Comparison of ENCODE assay signal across 29 cellular contexts in genomic region chr1:213531369-213532310, GRCh38.
"Had no signal": no experiment of that assay in that cellular context is flagged by ENCODE, and none has a peak within 500 bp of the region (broad histone marks: within the 10 kb centered on the region; RNA-seq: fewer than 3 reads in every experiment).

No MANE protein-coding gene starts in this region.

- H3K9me3 Mint-ChIP-seq: endodermal cell; natural killer cell treated with Interleukin-12 subunit alpha and Interleukin-12 subunit beta and Interleukin-15 and Interleukin-18, amount 100 ng/mL, for 72 hours; neural crest cell; stimulated activated naive CD8-positive, alpha-beta T cell treated with anti-CD3 and anti-CD28 coated beads, Interleukin-15, amount 100 ng/mL, for 72 hours had no signal

- H3K27ac ChIP-seq: epithelial cell of prostate, gastrocnemius medialis, neutrophil, parathyroid adenoma, prostate gland, right atrium auricular region, suprapubic skin, transverse colon, vagina had no signal

- H3K36me3 ChIP-seq: gastrocnemius medialis, neutrophil, prostate gland, right atrium auricular region, suprapubic skin, transverse colon, vagina had no signal

- H3K4me3 Mint-ChIP-seq: dendritic cell treated with granulocyte-macrophage colony-stimulating factor and Interleukin-4, amounts not matched to agents 40 ng/mL and 50 ng/mL, for 4 days; endodermal cell; mesothelial cell of epicardium; naive B cell; natural killer cell treated with Interleukin-12 subunit alpha and Interleukin-12 subunit beta and Interleukin-15 and Interleukin-18, amount 100 ng/mL, for 72 hours; neural crest cell; stimulated activated naive CD8-positive, alpha-beta T cell treated with anti-CD3 and anti-CD28 coated beads, Interleukin-15, amount 100 ng/mL, for 72 hours had no signal

- ATAC-seq: esophagus mucosa; gastrocnemius medialis; mucosa of descending colon; natural killer cell treated with Interleukin-12 subunit alpha and Interleukin-12 subunit beta and Interleukin-15 and Interleukin-18, amount 100 ng/mL, for 72 hours; sciatic nerve; stimulated activated naive CD8-positive, alpha-beta T cell treated with anti-CD3 and anti-CD28 coated beads, Interleukin-15, amount 100 ng/mL, for 72 hours had no signal

- H3K36me3 Mint-ChIP-seq: mesothelial cell of epicardium; naive B cell; natural killer cell treated with Interleukin-12 subunit alpha and Interleukin-12 subunit beta and Interleukin-15 and Interleukin-18, amount 100 ng/mL, for 72 hours had no signal

- DNase-seq: effector CD8-positive, alpha-beta T cell; endodermal cell; foreskin fibroblast; gastrocnemius medialis; head of caudate nucleus; mesenchymal stem cell; mucosa of descending colon; naive B cell; stimulated activated CD4-positive, alpha-beta T cell treated with anti-CD3 and anti-CD28 coated beads, Interleukin-12 subunit alpha, Interleukin-12 subunit beta, amount 100 ng/mL, for 4 hours; stimulated activated CD4-positive, alpha-beta T cell treated with anti-CD3 and anti-CD28 coated beads, Interleukin-1b, Interleukin-23, amount 100 ng/mL, for 48 hours; stimulated activated CD4-positive, alpha-beta T cell treated with anti-CD3 and anti-CD28 coated beads, Interleukin-4, amount 100 ng/mL, for 1 hour; stimulated activated CD8-positive, alpha-beta memory T cell treated with anti-CD3 and anti-CD28 coated beads, Interleukin-4, amount 100 ng/mL, for 48 hours; stimulated activated naive CD4-positive, alpha-beta T cell; stimulated activated naive CD8-positive, alpha-beta T cell treated with anti-CD3 and anti-CD28 coated beads, Interleukin-15, amount 100 ng/mL, for 72 hours; transverse colon had no signal

- H3K9me3 ChIP-seq: gastrocnemius medialis, mucosa of descending colon, neutrophil, prostate gland, right atrium auricular region, suprapubic skin, transverse colon, vagina had no signal

- H3K4me1 Mint-ChIP-seq: endodermal cell; mesothelial cell of epicardium; naive B cell; neural crest cell; stimulated activated naive CD8-positive, alpha-beta T cell treated with anti-CD3 and anti-CD28 coated beads, Interleukin-15, amount 100 ng/mL, for 72 hours had no signal

- H3K27ac Mint-ChIP-seq: dendritic cell treated with granulocyte-macrophage colony-stimulating factor and Interleukin-4, amounts not matched to agents 40 ng/mL and 50 ng/mL, for 4 days; endodermal cell; mesothelial cell of epicardium; naive B cell; natural killer cell treated with Interleukin-12 subunit alpha and Interleukin-12 subunit beta and Interleukin-15 and Interleukin-18, amount 100 ng/mL, for 72 hours; stimulated activated naive CD8-positive, alpha-beta T cell treated with anti-CD3 and anti-CD28 coated beads, Interleukin-15, amount 100 ng/mL, for 72 hours had no signal

- H3K4me3 ChIP-seq: gastrocnemius medialis, mucosa of descending colon, prostate gland, right atrium auricular region, smooth muscle cell, suprapubic skin, transverse colon, vagina had no signal

- H3K27me3 Mint-ChIP-seq: dendritic cell treated with granulocyte-macrophage colony-stimulating factor and Interleukin-4, amounts not matched to agents 40 ng/mL and 50 ng/mL, for 4 days; stimulated activated naive CD8-positive, alpha-beta T cell treated with anti-CD3 and anti-CD28 coated beads, Interleukin-15, amount 100 ng/mL, for 72 hours had no signal

- H3K4me1 ChIP-seq: gastrocnemius medialis, parathyroid adenoma, prostate gland, right atrium auricular region, suprapubic skin, transverse colon, vagina had no signal
